In genomic region chr9:31103836-31104235, GRCh38 we compare ENCODE assay signal across 23 cellular contexts.
DNase-seq lines count a peak whose midpoint lies in the region; ATAC-seq and TF ChIP-seq lines count a peak whose summit lies in the region.
"Had no signal": no experiment of that assay in that cellular context is flagged by ENCODE, and none has a peak within 500 bp of the region (broad histone marks: within the 10 kb centered on the region; RNA-seq: fewer than 3 reads in every experiment).

No MANE protein-coding gene starts in this region.

- H3K9me3 Mint-ChIP-seq in activated CD4-positive, alpha-beta T cell treated with anti-CD3 and anti-CD28 coated beads for 36 hours (ENCODE audit: low read depth), result no peaks in the 10 kb centered on the region
- H3K9me3 Mint-ChIP-seq: activated CD4-positive, alpha-beta T cell treated with anti-CD3 and anti-CD28 coated beads, Interleukin-2, amount 10 ng/mL, durations not matched to agents 24 days and 14 days; activated naive CD4-positive, alpha-beta T cell treated with anti-CD3 and anti-CD28 coated beads, Interleukin-2, amount 10 ng/mL, durations not matched to agents 7 days and 5 days; central memory CD8-positive, alpha-beta T cell; neural crest cell; stimulated activated naive CD8-positive, alpha-beta T cell treated with anti-CD3 and anti-CD28 coated beads, Interleukin-15, Interleukin-2, amounts not matched to agents 100 ng/mL and 50 ng/mL, for 24 hours had no signal

- H3K27ac Mint-ChIP-seq in activated CD4-positive, alpha-beta T cell treated with anti-CD3 and anti-CD28 coated beads for 36 hours, result no peak overlapping the region
- H3K27ac Mint-ChIP-seq: activated CD4-positive, alpha-beta T cell treated with anti-CD3 and anti-CD28 coated beads, Interleukin-2, amount 10 ng/mL, durations not matched to agents 24 days and 14 days; activated naive CD4-positive, alpha-beta T cell treated with anti-CD3 and anti-CD28 coated beads, Interleukin-2, amount 10 ng/mL, durations not matched to agents 7 days and 5 days; stimulated activated naive CD8-positive, alpha-beta T cell treated with anti-CD3 and anti-CD28 coated beads, Interleukin-15, Interleukin-2, amounts not matched to agents 100 ng/mL and 50 ng/mL, for 24 hours had no signal

- in situ Hi-C loops in Caki2 (cut with HindIII; ENCODE audit: low pct_unique_long_range_greater_than_20kb, low sequenced_read_pairs) (no loop called here), astrocyte of the spinal cord (cut with HindIII; ENCODE audit: low sequenced_read_pairs) (no loop called here)

- H3K27me3 Mint-ChIP-seq in activated CD4-positive, alpha-beta T cell treated with anti-CD3 and anti-CD28 coated beads for 36 hours, result peaks cover 3% of the 10 kb centered on the region
- H3K27me3 Mint-ChIP-seq: activated naive CD4-positive, alpha-beta T cell treated with anti-CD3 and anti-CD28 coated beads, Interleukin-2, amount 10 ng/mL, durations not matched to agents 7 days and 5 days; central memory CD8-positive, alpha-beta T cell; stimulated activated naive CD8-positive, alpha-beta T cell treated with anti-CD3 and anti-CD28 coated beads, Interleukin-15, Interleukin-2, amounts not matched to agents 100 ng/mL and 50 ng/mL, for 24 hours had no signal

- H3K4me3 ChIP-seq in astrocyte of the spinal cord (ENCODE audit: low read depth, low read length) (no peak overlapping the region), mucosa of descending colon (no peak overlapping the region)
- H3K4me3 ChIP-seq: dorsolateral prefrontal cortex, sigmoid colon, thyroid gland had no signal

- ATAC-seq in mucosa of descending colon (no peak), left lobe of liver (no peak)
- no peak for ATAC-seq in activated CD4-positive, alpha-beta T cell treated with anti-CD3 and anti-CD28 coated beads for 36 hours
- ATAC-seq: Panc1 had no signal

- no peaks in the 10 kb centered on the region for H3K9me3 ChIP-seq in mucosa of descending colon
- H3K9me3 ChIP-seq: sigmoid colon, thyroid gland had no signal

- POLR2A ChIA-PET in activated CD4-positive, alpha-beta T cell treated with anti-CD3 and anti-CD28 coated beads for 36 hours (lab: Charles Lee), result no interaction called here

- peak; percentile 54 for DNase-seq in Caki2 (ENCODE audit: low read depth)
- peak; percentile 3 for DNase-seq in M059J (ENCODE audit: low read depth)
- peak; percentile 8 for DNase-seq in astrocyte of the spinal cord (ENCODE audit: low read depth, low spot score)
- peak; percentile 53 for DNase-seq in kidney glomerular epithelial cell (lab: John Stamatoyannopoulos, UW)
- no peak for DNase-seq in mucosa of descending colon
- DNase-seq in NCI-H774 (lab: John Stamatoyannopoulos, UW), result no peak
- DNase-seq in left lobe of liver (ENCODE audit: low spot score), result no peak
- DNase-seq in activated CD4-positive, alpha-beta T cell treated with anti-CD3 and anti-CD28 coated beads for 36 hours, result no peak
- DNase-seq: activated CD4-positive, alpha-beta T cell treated with anti-CD3 and anti-CD28 coated beads, Interleukin-2, amount 10 ng/mL, durations not matched to agents 24 days and 14 days; activated naive CD4-positive, alpha-beta T cell treated with anti-CD3 and anti-CD28 coated beads, Interleukin-2, amount 10 ng/mL, durations not matched to agents 7 days and 5 days; C1 segment of cervical spinal cord; dorsolateral prefrontal cortex; EL; NCI-H1436 treated with DMSO at 0.1 percent for 48 hours; NCI-H510A; NK-92 treated with Interleukin-12 subunit alpha and Interleukin-12 subunit beta, amount 100 ng/mL, for 24 hours; posterior cingulate gyrus; sigmoid colon; thyroid gland had no signal

- intact Hi-C loops in mucosa of descending colon (cut with DNase I, micrococcal nuclease), result no loop called here
- intact Hi-C loops in activated CD4-positive, alpha-beta T cell treated with anti-CD3 and anti-CD28 coated beads for 36 hours (cut with DNase I, micrococcal nuclease), result no loop called here

- no peak overlapping the region for H3K4me3 Mint-ChIP-seq in activated CD4-positive, alpha-beta T cell treated with anti-CD3 and anti-CD28 coated beads for 36 hours
- H3K4me3 Mint-ChIP-seq: activated CD4-positive, alpha-beta T cell treated with anti-CD3 and anti-CD28 coated beads, Interleukin-2, amount 10 ng/mL, durations not matched to agents 24 days and 14 days; activated naive CD4-positive, alpha-beta T cell treated with anti-CD3 and anti-CD28 coated beads, Interleukin-2, amount 10 ng/mL, durations not matched to agents 7 days and 5 days; central memory CD8-positive, alpha-beta T cell; neural crest cell; stimulated activated naive CD8-positive, alpha-beta T cell treated with anti-CD3 and anti-CD28 coated beads, Interleukin-15, Interleukin-2, amounts not matched to agents 100 ng/mL and 50 ng/mL, for 24 hours had no signal

- no peaks in the 10 kb centered on the region for H3K36me3 Mint-ChIP-seq in activated CD4-positive, alpha-beta T cell treated with anti-CD3 and anti-CD28 coated beads for 36 hours (ENCODE audit: low read depth)
- H3K36me3 Mint-ChIP-seq: activated naive CD4-positive, alpha-beta T cell treated with anti-CD3 and anti-CD28 coated beads, Interleukin-2, amount 10 ng/mL, durations not matched to agents 7 days and 5 days had no signal

- H3K36me3 ChIP-seq in mucosa of descending colon (ENCODE audit: low read depth), result no peaks in the 10 kb centered on the region
- H3K36me3 ChIP-seq: sigmoid colon, thyroid gland had no signal

- no peaks in the 10 kb centered on the region for H3K4me1 ChIP-seq in mucosa of descending colon (ENCODE audit: low read depth)
- H3K4me1 ChIP-seq: sigmoid colon, thyroid gland had no signal

- TF ChIP-seq CTCF in astrocyte of the spinal cord (IDR thresholded peaks at IDR 0.05; ENCODE audit: low read depth, low read length), result no peak
- no peak for TF ChIP-seq CTCF in mucosa of descending colon (IDR thresholded peaks at IDR 0.05)

- H3K4me1 Mint-ChIP-seq in activated CD4-positive, alpha-beta T cell treated with anti-CD3 and anti-CD28 coated beads for 36 hours, result no peaks in the 10 kb centered on the region
- H3K4me1 Mint-ChIP-seq: activated CD4-positive, alpha-beta T cell treated with anti-CD3 and anti-CD28 coated beads, Interleukin-2, amount 10 ng/mL, durations not matched to agents 24 days and 14 days; activated naive CD4-positive, alpha-beta T cell treated with anti-CD3 and anti-CD28 coated beads, Interleukin-2, amount 10 ng/mL, durations not matched to agents 7 days and 5 days; central memory CD8-positive, alpha-beta T cell; neural crest cell had no signal

- CTCF ChIA-PET in activated CD4-positive, alpha-beta T cell treated with anti-CD3 and anti-CD28 coated beads for 36 hours (lab: Charles Lee), result no interaction called here

Comparison
In these comparisons a context has a peak if more than half of its experiments do, and no peak if none do; other contexts are left out.
1. DNase-seq: peak in Caki2 (single experiment), M059J (single experiment), astrocyte of the spinal cord (single experiment) and kidney glomerular epithelial cell (single experiment); none in mucosa of descending colon (0 of 3), NCI-H774 (single experiment), left lobe of liver (single experiment) and activated CD4-positive, alpha-beta T cell treated with anti-CD3 and anti-CD28 coated beads for 36 hours (single experiment).